In the genomic region with DNA sequence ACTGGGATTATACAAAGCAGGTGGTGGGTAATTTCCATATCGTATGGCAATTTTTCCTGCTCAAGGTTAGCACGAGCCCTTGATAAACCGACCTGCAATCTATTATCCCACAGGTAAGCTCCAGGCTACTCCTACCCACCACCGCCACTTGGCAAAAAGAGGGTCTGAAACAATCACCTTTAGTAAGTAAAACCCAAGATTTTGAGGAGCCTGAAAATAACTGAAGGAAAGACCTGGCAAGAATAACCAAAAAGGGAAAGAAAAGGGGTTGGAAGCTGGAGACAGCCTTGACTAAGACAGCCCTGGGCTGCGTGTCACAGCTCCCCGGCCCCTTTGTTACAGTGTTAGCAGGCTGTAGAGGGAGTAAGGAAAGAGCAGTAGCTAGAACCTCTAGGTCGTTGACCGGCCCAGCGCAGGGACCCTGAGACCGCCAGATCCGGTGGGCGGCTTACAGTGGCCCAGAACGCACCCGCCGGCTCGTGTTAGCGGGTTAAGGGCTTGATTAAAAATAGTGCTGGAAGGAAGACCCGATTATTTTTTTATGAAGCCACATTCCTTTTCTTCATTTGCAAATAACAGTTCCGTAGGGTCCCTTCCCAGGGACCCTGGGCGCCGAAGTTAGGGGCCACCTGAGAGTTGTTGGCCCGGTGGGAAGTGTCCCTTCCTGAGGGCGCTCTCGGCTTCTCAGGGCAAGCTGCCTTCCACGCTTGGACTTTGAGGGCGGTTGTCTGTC, we compare ENCODE assay signal across 22 cellular contexts. TPM values are rescaled to one million over a fixed set of nuclear protein-coding genes. Genes with fewer than 3 reads are reported as not detected.
A peak's percentile ranks its signal among the peaks of the same experiment; 100 is the strongest.
DNase-seq lines count a peak whose midpoint lies in the region; TF ChIP-seq lines count a peak whose summit lies in the region.
"Had no signal": no experiment of that assay in that cellular context is flagged by ENCODE, and none has a peak within 500 bp of the region (broad histone marks: within the 10 kb centered on the region; RNA-seq: fewer than 3 reads in every experiment).

No MANE protein-coding gene starts in this region.

- H3K9me3 Mint-ChIP-seq in nephron, result no peaks in the 10 kb centered on the region
- H3K9me3 Mint-ChIP-seq: CD8-positive, alpha-beta T cell had no signal

- H3K36me3 Mint-ChIP-seq in nephron (ENCODE audit: low read depth), result no peaks in the 10 kb centered on the region
- H3K36me3 Mint-ChIP-seq: CD8-positive, alpha-beta T cell had no signal

- peak overlapping the region; percentile 76 for H3K27ac ChIP-seq in 22Rv1
- no peak overlapping the region for H3K27ac ChIP-seq in left ventricle myocardium inferior (replicated peaks)
- H3K27ac ChIP-seq: body of pancreas, prostate gland had no signal

- intact Hi-C loops in left ventricle myocardium inferior (cut with micrococcal nuclease), result no loop called here

- H3K27me3 Mint-ChIP-seq in nephron (ENCODE audit: low read depth), result peaks cover 100% of the 10 kb centered on the region

- peaks cover 17% of the 10 kb centered on the region for H3K4me1 Mint-ChIP-seq in nephron

- TF ChIP-seq CTCF in 22Rv1 (IDR thresholded peaks at IDR 0.05) (no peak), epithelial cell of proximal tubule (conservative IDR thresholded peaks at IDR 0.05; ENCODE audit: low read depth, low read length) (no peak), nephron (IDR thresholded peaks at IDR 0.05; ENCODE audit: unreplicated experiment in 3 of 3) (no peak), left ventricle myocardium inferior (IDR thresholded peaks at IDR 0.05; ENCODE audit: borderline replicate concordance) (no peak)

- H3K27ac Mint-ChIP-seq in nephron, result peak overlapping the region in 1 of 3 experiments; percentile 91
- H3K27ac Mint-ChIP-seq: CD8-positive, alpha-beta T cell had no signal

- DNase-seq in NCI-H526 (lab: John Stamatoyannopoulos, UW), result peak; percentile 93 to 95
- no peak for DNase-seq in epithelial cell of proximal tubule (ENCODE audit: low read depth)
- DNase-seq in putamen (ENCODE audit: low spot score), result no peak
- no peak for DNase-seq in cerebellar nuclear complex (lab: John Stamatoyannopoulos, UW)
- no peak for DNase-seq in left ventricle myocardium inferior
- no peak for DNase-seq in NCI-H510A treated with DMSO at 0.1 percent for 48 hours (lab: John Stamatoyannopoulos, UW)
- DNase-seq: ACHN; activated CD4-positive, alpha-beta T cell treated with anti-CD3 and anti-CD28 coated beads, Interleukin-2, amount 50 U/mL, for 1 hour; activated naive CD4-positive, alpha-beta T cell treated with anti-CD3 and anti-CD28 coated beads, Interleukin-2, amount 50 U/mL, for 16 hours; body of pancreas; CD8-positive, alpha-beta T cell; HCEC 1CT; hippocampal formation; NCI-H187 treated with DMSO at 0.1 percent for 48 hours; NCI-H510A; stimulated activated naive CD8-positive, alpha-beta T cell treated with anti-CD3 and anti-CD28 coated beads, Interleukin-15, amount 100 ng/mL, for 72 hours had no signal

- H3K27me3 ChIP-seq in left ventricle myocardium inferior (ENCODE audit: low read depth), result peaks cover 100% of the 10 kb centered on the region

- no peaks in the 10 kb centered on the region for H3K36me3 ChIP-seq in left ventricle myocardium inferior
- H3K36me3 ChIP-seq: prostate gland had no signal

- peak overlapping the region; percentile 71 to 79 (median 73) for H3K4me3 Mint-ChIP-seq in nephron
- H3K4me3 Mint-ChIP-seq: CD8-positive, alpha-beta T cell; stimulated activated naive CD8-positive, alpha-beta T cell treated with anti-CD3 and anti-CD28 coated beads, Interleukin-15, amount 100 ng/mL, for 72 hours had no signal

- H3K4me3 ChIP-seq in epithelial cell of proximal tubule (ENCODE audit: low read depth, low read length) (peak overlapping the region; percentile 34), left ventricle myocardium inferior (no peak overlapping the region)
- H3K4me3 ChIP-seq: body of pancreas, GM12878, prostate gland had no signal

- H3K9me3 ChIP-seq in left ventricle myocardium inferior (replicated peaks), result no peaks in the 10 kb centered on the region
- H3K9me3 ChIP-seq: body of pancreas, prostate gland had no signal

- H3K4me1 ChIP-seq in left ventricle myocardium inferior, result peaks cover 12% of the 10 kb centered on the region

RNA-seq across cellular contexts. Expression of a gene that starts 30.5 kb away (rescaled TPM):
- total RNA-seq in epithelial cell of proximal tubule, result 4.6 and 8.3 TPM in 2 replicates
- not detected for total RNA-seq in left ventricle myocardium inferior
- total RNA-seq: body of pancreas; CD8-positive, alpha-beta T cell; dermis microvascular lymphatic vessel endothelial cell; HT1080 had no signal

Comparison
In these comparisons a context has a peak if more than half of its experiments do, and no peak if none do; other contexts are left out.
1. DNase-seq: peak in NCI-H526 (2 of 2); none in epithelial cell of proximal tubule (single experiment), putamen (single experiment), cerebellar nuclear complex (0 of 2), left ventricle myocardium inferior (single experiment) and NCI-H510A treated with DMSO at 0.1 percent for 48 hours (single experiment).